16 cellular contexts compared by ENCODE assay signal in the genomic region with DNA sequence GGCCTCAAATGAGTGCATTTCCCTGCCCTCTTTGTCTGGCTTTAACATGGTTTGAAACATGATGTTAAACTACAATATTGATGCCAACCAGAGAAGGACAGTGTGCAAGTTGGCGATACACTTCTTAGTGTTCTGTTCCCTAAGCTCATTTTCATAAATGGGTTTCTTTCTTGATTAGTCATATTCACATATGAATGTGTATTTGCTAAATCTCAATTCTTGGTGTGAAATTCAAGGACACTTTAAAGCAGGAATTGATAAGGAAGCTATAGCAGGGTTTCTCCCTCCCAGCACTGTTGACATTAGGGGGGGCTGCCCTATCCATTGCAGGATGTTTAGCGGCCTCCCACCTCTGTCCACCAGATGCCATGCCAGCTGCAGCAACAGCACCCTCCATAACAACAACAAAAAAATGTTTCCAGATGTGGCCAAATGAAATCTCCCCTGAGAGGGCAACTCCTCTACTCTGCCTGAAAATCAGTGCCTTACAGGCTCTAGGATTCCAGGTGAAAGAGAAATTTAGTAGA.
"Had no signal": no experiment of that assay in that cellular context is flagged by ENCODE, and none has a peak within 500 bp of the region (broad histone marks: within the 10 kb centered on the region; RNA-seq: fewer than 3 reads in every experiment).

No MANE protein-coding gene starts in this region.

- H3K27ac Mint-ChIP-seq: activated CD8-positive, alpha-beta memory T cell treated with anti-CD3 and anti-CD28 coated beads, Interleukin-2, amount 10 ng/mL, durations not matched to agents 7 days and 5 days; activated T-helper 1 cell treated with anti-CD3 and anti-CD28 coated beads, Interleukin-12 subunit alpha, Interleukin-12 subunit beta, Interleukin-2, Interleukin-4 antibody, amounts not matched to agents 30 ng/mL and 10 ng/mL and 1 ng/mL, durations not matched to agents 14 hours and 24 hours and 36 hours; memory B cell; stimulated activated naive CD8-positive, alpha-beta T cell treated with anti-CD3 and anti-CD28 coated beads, Interleukin-15, Interleukin-2, amounts not matched to agents 100 ng/mL and 50 ng/mL, for 24 hours had no signal

- H3K27me3 Mint-ChIP-seq: activated CD8-positive, alpha-beta memory T cell treated with anti-CD3 and anti-CD28 coated beads, Interleukin-2, amount 10 ng/mL, durations not matched to agents 7 days and 5 days; memory B cell; stimulated activated naive CD8-positive, alpha-beta T cell treated with anti-CD3 and anti-CD28 coated beads, Interleukin-15, Interleukin-2, amounts not matched to agents 100 ng/mL and 50 ng/mL, for 24 hours had no signal

- H3K4me3 Mint-ChIP-seq: activated CD8-positive, alpha-beta memory T cell treated with anti-CD3 and anti-CD28 coated beads, Interleukin-2, amount 10 ng/mL, durations not matched to agents 7 days and 5 days; activated T-helper 1 cell treated with anti-CD3 and anti-CD28 coated beads, Interleukin-12 subunit alpha, Interleukin-12 subunit beta, Interleukin-2, Interleukin-4 antibody, amounts not matched to agents 30 ng/mL and 10 ng/mL and 1 ng/mL, durations not matched to agents 14 hours and 24 hours and 36 hours; memory B cell; nephron; stimulated activated naive CD8-positive, alpha-beta T cell treated with anti-CD3 and anti-CD28 coated beads, Interleukin-15, Interleukin-2, amounts not matched to agents 100 ng/mL and 50 ng/mL, for 24 hours had no signal

- DNase-seq: activated CD4-positive, alpha-beta T cell treated with anti-CD3 and anti-CD28 coated beads, Interleukin-2, amount 50 U/mL, for 4 hours; activated CD8-positive, alpha-beta memory T cell treated with anti-CD3 and anti-CD28 coated beads, Interleukin-2, amount 10 ng/mL, durations not matched to agents 7 days and 5 days; activated naive CD4-positive, alpha-beta T cell; amniotic stem cell; effector CD4-positive, alpha-beta T cell; hypothalamus; left ventricle myocardium superior; occipital lobe; right cardiac atrium; small intestine; stimulated activated CD4-positive, alpha-beta T cell treated with anti-CD3 and anti-CD28 coated beads, Interleukin-4, amount 100 ng/mL, for 24 hours; upper lobe of right lung had no signal

- ATAC-seq: activated CD8-positive, alpha-beta memory T cell treated with anti-CD3 and anti-CD28 coated beads, Interleukin-2, amount 10 ng/mL, durations not matched to agents 7 days and 5 days; left ventricle myocardium superior had no signal

- H3K9me3 Mint-ChIP-seq: activated T-helper 1 cell treated with anti-CD3 and anti-CD28 coated beads, Interleukin-12 subunit alpha, Interleukin-12 subunit beta, Interleukin-2, Interleukin-4 antibody, amounts not matched to agents 30 ng/mL and 10 ng/mL and 1 ng/mL, durations not matched to agents 14 hours and 24 hours and 36 hours; memory B cell; nephron; stimulated activated naive CD8-positive, alpha-beta T cell treated with anti-CD3 and anti-CD28 coated beads, Interleukin-15, Interleukin-2, amounts not matched to agents 100 ng/mL and 50 ng/mL, for 24 hours had no signal
